ENCODE assay signal across 27 cellular contexts in the genomic region with DNA sequence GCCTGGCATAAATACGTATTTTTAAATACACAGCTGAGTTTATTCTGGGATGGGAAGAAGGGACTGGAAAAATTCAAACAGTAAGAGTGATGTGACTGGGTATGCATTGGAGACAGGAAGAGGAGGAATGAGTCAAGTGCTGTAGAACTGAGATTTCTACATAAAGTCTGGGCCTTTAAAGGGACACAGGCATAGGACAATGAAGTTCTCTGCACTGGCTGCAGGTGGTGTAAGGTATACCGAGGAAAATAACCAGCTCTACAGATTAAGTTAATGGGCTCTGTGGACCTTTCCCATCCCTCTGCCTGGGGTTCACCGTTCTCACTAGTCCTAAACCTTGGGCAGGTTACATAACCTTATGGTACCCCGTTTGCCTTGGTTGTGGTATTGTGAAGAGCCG.
A peak's percentile ranks its signal among the peaks of the same experiment; 100 is the strongest.
DNase-seq lines count a peak whose midpoint lies in the region; ATAC-seq, FAIRE-seq and TF ChIP-seq lines count a peak whose summit lies in the region.
"Had no signal": no experiment of that assay in that cellular context is flagged by ENCODE, and none has a peak within 500 bp of the region (broad histone marks: within the 10 kb centered on the region; RNA-seq: fewer than 3 reads in every experiment).

No MANE protein-coding gene starts in this region.

- no peak overlapping the region for H2BK120ac ChIP-seq in IMR-90 (ENCODE audit: low read depth, low read length)

- no peak overlapping the region for H4K8ac ChIP-seq in IMR-90 (ENCODE audit: low read depth in 2 of 2, low read length in 2 of 2)

- H2AK5ac ChIP-seq in IMR-90 (ENCODE audit: low read depth, low read length): no peak overlapping the region

- 92% methylated on average over 5 of the region's 5 CpGs for WGBS in HepG2 (ENCODE audit: low lambda C conversion rate)
- 100% methylated on average over 3 of the region's 5 CpGs for WGBS in right lobe of liver (ENCODE audit: insufficient coverage, low coverage, low lambda C conversion rate, missing lambda C conversion rate)
- no CpG with 5 or more reads among the region's 5 CpGs for WGBS in IMR-90 (ENCODE audit: extremely low coverage in 2 of 2, insufficient read length in 1 of 2), 2 experiments
- WGBS in tibial nerve, 2 donors: 91 to 94% methylated on average over 5 of the region's 5 CpGs

- TF ChIP-seq POLR2A in HepG2 (IDR thresholded peaks at IDR 0.05; ENCODE audit: insufficient read depth in 1 of 2, low read depth in 2 of 2, low read length in 2 of 2) (0 out of 4 replicates have a peak, but pooled peaks of 1 of the 2 experiments have one; percentile 18), right lobe of liver (IDR thresholded peaks at IDR 0.05) (no peak), IMR-90 (IDR thresholded peaks at IDR 0.05; ENCODE audit: low read depth, low read length) (no peak), tibial nerve (IDR thresholded peaks at IDR 0.05) (no peak)

- H3K4me3 ChIP-seq in HepG2 (replicated peaks in 1 of 3; ENCODE audit: insufficient read depth in 1 of 3, low read depth in 2 of 3, low read length in 3 of 3) (no peak overlapping the region), right lobe of liver (no peak overlapping the region), IMR-90 (ENCODE audit: insufficient read depth, low read depth, low read length) (no peak overlapping the region), fibroblast of pulmonary artery (replicated peaks; ENCODE audit: low read depth, low read length) (no peak overlapping the region), tibial nerve (no peak overlapping the region)
- H3K4me3 ChIP-seq in CD8-positive, alpha-beta memory T cell (ENCODE audit: low read length): no peak overlapping the region
- H3K4me3 ChIP-seq: colonic mucosa, heart left ventricle, lung, right atrium auricular region, SK-N-MC, spleen, suprapubic skin had no signal

- H3K27ac Mint-ChIP-seq in CD8-positive, alpha-beta memory T cell: no peak overlapping the region
- H3K27ac Mint-ChIP-seq: activated naive CD4-positive, alpha-beta T cell treated with anti-CD3 and anti-CD28 coated beads for 36 hours had no signal

- no peak overlapping the region for H3K23ac ChIP-seq in IMR-90 (ENCODE audit: low read depth, low read length)

- no peak overlapping the region for H3K18ac ChIP-seq in IMR-90 (ENCODE audit: low read depth, low read length)

- H3K27me3 ChIP-seq in HepG2 (ENCODE audit: control insufficient read depth in 1 of 2, insufficient read depth in 2 of 2, low read length in 2 of 2) (no peaks in the 10 kb centered on the region), right lobe of liver (no peaks in the 10 kb centered on the region), IMR-90 (ENCODE audit: control insufficient read depth, insufficient read depth, low read length) (no peaks in the 10 kb centered on the region), tibial nerve (no peaks in the 10 kb centered on the region)
- H3K27me3 ChIP-seq in CD8-positive, alpha-beta memory T cell (ENCODE audit: insufficient read depth, low read length, poor library complexity, severe bottlenecking): no peaks in the 10 kb centered on the region
- H3K27me3 ChIP-seq: colonic mucosa, heart left ventricle, right atrium auricular region, spleen, suprapubic skin had no signal

- no peaks in the 10 kb centered on the region for H3K9me3 Mint-ChIP-seq in CD8-positive, alpha-beta memory T cell
- H3K9me3 Mint-ChIP-seq: activated naive CD4-positive, alpha-beta T cell treated with anti-CD3 and anti-CD28 coated beads for 36 hours had no signal

- ATAC-seq in HepG2 (peak; percentile 29; the same call in 2 of the 3 replicates), right lobe of liver (no peak), IMR-90 (ENCODE audit: low read depth) (no peak), HG03108 (IDR thresholded peaks at IDR 0.05; ENCODE audit: unreplicated experiment) (no peak)
- ATAC-seq: heart left ventricle had no signal

- H2BK15ac ChIP-seq in IMR-90 (ENCODE audit: low read depth, low read length): no peak overlapping the region

- no peak overlapping the region for H3K14ac ChIP-seq in IMR-90 (replicated peaks; ENCODE audit: low read depth, low read length)

- no peaks in the 10 kb centered on the region for H3K4me1 ChIP-seq in HepG2 (ENCODE audit: insufficient read depth, low read length)
- H3K4me1 ChIP-seq in right lobe of liver: no peaks in the 10 kb centered on the region
- H3K4me1 ChIP-seq in IMR-90 (ENCODE audit: control insufficient read depth, insufficient read depth, low read length): peaks cover 5% of the 10 kb centered on the region
- peaks cover 0 to 15% (median 6%) of the 10 kb centered on the region in 4 donors for H3K4me1 ChIP-seq in tibial nerve
- H3K4me1 ChIP-seq in CD8-positive, alpha-beta memory T cell (ENCODE audit: insufficient read depth, low read length): no peaks in the 10 kb centered on the region
- H3K4me1 ChIP-seq: colonic mucosa had no signal

- BruUV-seq in HepG2 (replicated peaks; lab: Mats Ljungman, UMichigan) (no TSS peak), IMR-90 (replicated peaks; lab: Mats Ljungman, UMichigan) (no TSS peak)

- in situ Hi-C loops in HepG2 (cut with HindIII; ENCODE audit: extremely low pct_ligation_motif_present, low pct_unique_long_range_greater_than_20kb): no loop called here
- in situ Hi-C loops in IMR-90 (cut with MboI; ENCODE audit: low sequenced_read_pairs): no loop called here

- H3K9ac ChIP-seq in HepG2 (ENCODE audit: insufficient read depth, low read depth, low read length): no peak overlapping the region
- no peak overlapping the region for H3K9ac ChIP-seq in IMR-90 (ENCODE audit: low read depth, low read length)
- H3K9ac ChIP-seq: parathyroid adenoma had no signal

- FAIRE-seq in HepG2 (lab: Jason Lieb, UNC): no peak
- FAIRE-seq: TTC549 had no signal

- H3K79me2 ChIP-seq in HepG2 (ENCODE audit: insufficient read depth, low read length): no peaks in the 10 kb centered on the region
- H3K79me2 ChIP-seq: parathyroid adenoma had no signal

- H4K20me1 ChIP-seq in HepG2 (ENCODE audit: insufficient read depth, low read length) (no peaks in the 10 kb centered on the region), IMR-90 (ENCODE audit: insufficient read depth, low read length) (peaks cover 21% of the 10 kb centered on the region)

- H2BK5ac ChIP-seq in IMR-90 (ENCODE audit: low read depth, low read length, poor library complexity, severe bottlenecking): no peak overlapping the region

- no peak for TF ChIP-seq RAD21 in HepG2 (CRISPR knock-in tag; IDR thresholded peaks at IDR 0.05)
- no peak for TF ChIP-seq RAD21 in IMR-90 (IDR thresholded peaks at IDR 0.05; ENCODE audit: low read length)

- peaks cover 0 to 8% (median 2%) of the 10 kb centered on the region in 3 donors for H3K4me1 Mint-ChIP-seq in CD8-positive, alpha-beta memory T cell

- H4K5ac ChIP-seq in IMR-90 (ENCODE audit: low read depth, low read length): no peak overlapping the region

- H3K4me3 Mint-ChIP-seq in CD8-positive, alpha-beta memory T cell: no peak overlapping the region
- H3K4me3 Mint-ChIP-seq: activated naive CD4-positive, alpha-beta T cell treated with anti-CD3 and anti-CD28 coated beads for 36 hours had no signal

- TF ChIP-seq CTCF in HepG2 (CRISPR knock-in tag; IDR thresholded peaks at IDR 0.05) (no peak), right lobe of liver (IDR thresholded peaks at IDR 0.05) (no peak), IMR-90 (conservative IDR thresholded peaks at IDR 0.05; ENCODE audit: low read depth, low read length) (no peak), fibroblast of pulmonary artery (IDR thresholded peaks at IDR 0.05; ENCODE audit: low read length, missing control alignments) (no peak), tibial nerve (IDR thresholded peaks at IDR 0.05) (no peak)

- H2AK9ac ChIP-seq in IMR-90 (replicated peaks; ENCODE audit: low read depth, low read length, poor library complexity): no peak overlapping the region

- H4K91ac ChIP-seq in IMR-90 (ENCODE audit: insufficient read depth, low read depth, low read length): no peak overlapping the region

- no peaks in the 10 kb centered on the region; a peak in 1 of 5 replicates for H3K36me3 ChIP-seq in HepG2 (replicated peaks in 1 of 2; ENCODE audit: control insufficient read depth in 1 of 2, insufficient read depth in 2 of 2, low read length in 2 of 2)
- H3K36me3 ChIP-seq in right lobe of liver: no peaks in the 10 kb centered on the region
- peaks cover 3% of the 10 kb centered on the region; the same call in 1 of the 2 replicates for H3K36me3 ChIP-seq in IMR-90 (ENCODE audit: control insufficient read depth, insufficient read depth, low read length)
- H3K36me3 ChIP-seq in tibial nerve: peaks cover 0 to 12% (median 0%) of the 10 kb centered on the region in 3 donors
- H3K36me3 ChIP-seq in CD8-positive, alpha-beta memory T cell (ENCODE audit: insufficient read depth, low read length): no peaks in the 10 kb centered on the region
- H3K36me3 ChIP-seq: colonic mucosa, right atrium auricular region, suprapubic skin had no signal

- no peak overlapping the region for H3K56ac ChIP-seq in IMR-90 (ENCODE audit: extremely low read depth, insufficient read depth, low read length)

- intact Hi-C loops in HepG2 (cut with micrococcal nuclease; ENCODE audit: unreplicated experiment): no loop called here
- intact Hi-C loops in right lobe of liver (cut with DNase I): no loop called here
- intact Hi-C loops in IMR-90 (cut with micrococcal nuclease): no loop called here

- peaks cover 2 to 36% (median 7%) of the 10 kb centered on the region in 3 donors for H3K36me3 Mint-ChIP-seq in CD8-positive, alpha-beta memory T cell

- TF ChIP-seq EP300 in HepG2 (IDR thresholded peaks at IDR 0.05; ENCODE audit: low read depth in 2 of 2, low read length in 2 of 2) (no peak), HepG2 (CRISPR knock-in tag; IDR thresholded peaks at IDR 0.05; ENCODE audit: borderline replicate concordance) (no peak), tibial nerve (IDR thresholded peaks at IDR 0.05) (no peak)

- H3K4me2 ChIP-seq in HepG2 (ENCODE audit: low read depth, low read length) (no peak overlapping the region), IMR-90 (ENCODE audit: low read depth, low read length) (no peak overlapping the region)

- H3K27ac ChIP-seq in HepG2 (ENCODE audit: extremely low read length, insufficient read depth, low read length) (no peak overlapping the region), right lobe of liver (no peak overlapping the region), IMR-90 (ENCODE audit: insufficient read depth, low read length) (no peak overlapping the region), tibial nerve (no peak overlapping the region)
- no peak overlapping the region for H3K27ac ChIP-seq in CD8-positive, alpha-beta memory T cell (ENCODE audit: low read depth, low read length)
- H3K27ac ChIP-seq: C4-2B, colonic mucosa, heart left ventricle, parathyroid adenoma, right atrium auricular region, RWPE1, SK-N-MC, spleen, suprapubic skin had no signal

- H2AFZ ChIP-seq in HepG2 (ENCODE audit: low read length): no peak overlapping the region
- H2AFZ ChIP-seq in IMR-90 (replicated peaks; ENCODE audit: low read length, poor library complexity): peak overlapping the region; percentile 36
- H2AFZ ChIP-seq: parathyroid adenoma had no signal

- DNase-seq in HepG2 (ENCODE audit: low spot score) (no peak), right lobe of liver (no peak), IMR-90 (no peak), fibroblast of pulmonary artery (ENCODE audit: low read depth) (peak; percentile 16), tibial nerve (ENCODE audit: low spot score in 2 of 2) (no peak)
- DNase-seq in CD8-positive, alpha-beta memory T cell: no peak
- DNase-seq: activated naive CD4-positive, alpha-beta T cell treated with anti-CD3 and anti-CD28 coated beads for 36 hours; activated T-cell treated with anti-CD3 and anti-CD28 coated beads, Interleukin-2, amount 50 U/mL, for 48 hours; anterior cingulate cortex; colonic mucosa; DND-41; effector CD8-positive, alpha-beta T cell; heart left ventricle; KBM-7; NCI-H1105; NCI-H187 treated with DMSO at 0.1 percent for 48 hours; spleen; stimulated activated CD4-positive, alpha-beta T cell treated with anti-CD3 and anti-CD28 coated beads, Interleukin-4, amount 100 ng/mL, for 1 hour had no signal

- H2BK20ac ChIP-seq in IMR-90 (ENCODE audit: low read depth, low read length): no peak overlapping the region

- H3K4ac ChIP-seq in IMR-90 (ENCODE audit: low read depth, low read length): no peak overlapping the region

- H3K27me3 Mint-ChIP-seq in CD8-positive, alpha-beta memory T cell: no peaks in the 10 kb centered on the region

- H3K9me1 ChIP-seq in IMR-90 (ENCODE audit: insufficient read depth, low read length): peaks cover 11% of the 10 kb centered on the region; the same call in 1 of the 2 replicates

- dilution Hi-C loops in IMR-90 (cut with HindIII; ENCODE audit: low sequenced_read_pairs, unreplicated experiment): no loop called here

- POLR2A ChIA-PET in HepG2 (lab: Yijun Ruan, JAX): no interaction called here
- POLR2A ChIA-PET in IMR-90 (lab: Charles Lee; ENCODE audit: unreplicated experiment): no interaction called here
- POLR2A ChIA-PET in CD8-positive, alpha-beta memory T cell (lab: Charles Lee): no interaction called here

- H3K79me1 ChIP-seq in IMR-90 (ENCODE audit: low read depth in 1 of 2, low read length in 2 of 2): peaks cover 10 to 23% of the 10 kb centered on the region in 2 experiments; a peak in 3 of 4 replicates

- no peaks in the 10 kb centered on the region for H3K9me3 ChIP-seq in HepG2 (ENCODE audit: low read length)
- no peaks in the 10 kb centered on the region for H3K9me3 ChIP-seq in right lobe of liver
- H3K9me3 ChIP-seq in IMR-90 (ENCODE audit: control insufficient read depth, insufficient read depth, low read length): no peaks in the 10 kb centered on the region
- no peaks in the 10 kb centered on the region for H3K9me3 ChIP-seq in tibial nerve
- no peaks in the 10 kb centered on the region for H3K9me3 ChIP-seq in CD8-positive, alpha-beta memory T cell (ENCODE audit: low read length)
- H3K9me3 ChIP-seq: colonic mucosa, heart left ventricle, right atrium auricular region, spleen, suprapubic skin had no signal

- CTCF ChIA-PET in HepG2 (lab: Yijun Ruan, JAX; ENCODE audit: low intra/inter-chr PET ratio, low total read pairs) (no interaction called here), IMR-90 (lab: Yijun Ruan, JAX) (interaction anchor here (0.7 to 1.1 kb wide), 2 partner anchors 9 to 93 kb away, joined by 3 read pairs; no protein-coding TSS in a partner anchor)
- CTCF ChIA-PET in CD8-positive, alpha-beta memory T cell (lab: Charles Lee): no interaction called here
